2 cellular contexts compared by ENCODE assay signal in genomic region chr3:133667118-133667517, GRCh38.
A peak's percentile ranks its signal among the peaks of the same experiment; 100 is the strongest.
TF ChIP-seq lines count a peak whose summit lies in the region.

No MANE protein-coding gene starts in this region.

TF ChIP-seq in HepG2, 621 proteins besides CTCF, POLR2A, EP300 and RAD21:
- TF ChIP-seq ZNF770 (CRISPR knock-in tag; IDR thresholded peaks at IDR 0.05) (peak; percentile 88), ZBTB21 (CRISPR knock-in tag; IDR thresholded peaks at IDR 0.05) (peak; percentile 53; the same call in 1 of the 2 replicates), SAFB2 (CRISPR knock-in tag; IDR thresholded peaks at IDR 0.05; ENCODE audit: borderline replicate concordance, low read depth) (no peak), REXO4 (CRISPR knock-in tag; IDR thresholded peaks at IDR 0.05; ENCODE audit: borderline replicate concordance) (no peak)

TF ChIP-seq in K562, 482 proteins besides CTCF, POLR2A, EP300 and RAD21:
- TF ChIP-seq, protein P1, sequence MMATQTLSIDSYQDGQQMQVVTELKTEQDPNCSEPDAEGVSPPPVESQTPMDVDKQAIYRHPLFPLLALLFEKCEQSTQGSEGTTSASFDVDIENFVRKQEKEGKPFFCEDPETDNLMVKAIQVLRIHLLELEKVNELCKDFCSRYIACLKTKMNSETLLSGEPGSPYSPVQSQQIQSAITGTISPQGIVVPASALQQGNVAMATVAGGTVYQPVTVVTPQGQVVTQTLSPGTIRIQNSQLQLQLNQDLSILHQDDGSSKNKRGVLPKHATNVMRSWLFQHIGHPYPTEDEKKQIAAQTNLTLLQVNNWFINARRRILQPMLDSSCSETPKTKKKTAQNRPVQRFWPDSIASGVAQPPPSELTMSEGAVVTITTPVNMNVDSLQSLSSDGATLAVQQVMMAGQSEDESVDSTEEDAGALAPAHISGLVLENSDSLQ (IDR thresholded peaks at IDR 0.05): peak; percentile 27; the same call in 1 of the 2 replicates
- TF ChIP-seq ZNF253 (CRISPR knock-in tag; conservative IDR thresholded peaks at IDR 0.05): no peak
